In the genomic region with DNA sequence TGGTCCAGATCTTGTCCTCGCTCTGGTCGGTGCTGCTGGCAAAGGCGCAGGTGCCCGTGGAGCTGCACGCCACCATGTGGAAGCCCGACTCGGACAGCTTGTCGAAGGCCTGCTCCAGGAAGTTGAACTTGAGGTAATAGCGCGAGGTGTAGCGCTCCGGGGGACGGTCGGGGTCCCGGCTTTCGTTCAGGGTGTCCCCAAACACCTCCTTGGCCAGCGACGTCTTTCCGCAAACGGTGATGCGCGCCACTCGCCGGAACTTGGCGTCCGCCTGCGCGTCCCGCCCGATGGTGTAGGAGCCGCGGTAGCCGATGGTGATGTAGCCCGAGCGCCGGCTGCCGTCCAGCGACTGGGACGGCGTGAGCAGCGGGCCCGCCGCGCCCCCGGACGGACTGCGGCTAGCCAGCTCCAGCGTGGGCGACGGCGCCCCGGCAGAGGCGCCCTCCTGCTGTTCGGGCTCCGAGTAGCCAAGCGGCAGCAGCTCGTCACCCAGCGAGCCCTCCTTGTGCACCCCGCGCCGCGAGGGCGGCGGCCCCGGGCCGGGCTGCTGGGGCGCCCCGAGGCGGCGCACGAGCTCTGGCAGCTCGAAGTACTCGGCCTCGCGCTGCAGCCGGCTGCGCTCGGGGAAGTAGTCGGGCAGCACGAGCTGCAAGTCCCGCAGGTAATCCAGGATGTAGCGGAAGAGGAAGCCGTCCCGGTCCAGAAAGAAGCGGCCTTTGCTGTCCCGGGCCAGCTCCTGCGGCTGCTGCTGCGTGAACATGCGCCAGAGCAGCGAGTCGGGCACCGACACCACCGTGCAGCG, we compare ENCODE assay signal across 8 cellular contexts. TPM values are rescaled to one million over a fixed set of nuclear protein-coding genes. Genes with fewer than 3 reads are reported as not detected.
A peak's percentile ranks its signal among the peaks of the same experiment; 100 is the strongest.
DNase-seq lines count a peak whose midpoint lies in the region; ATAC-seq lines count a peak whose summit lies in the region.

No MANE protein-coding gene starts in this region.

- H3K4me3 Mint-ChIP-seq in activated CD4-positive, alpha-beta memory T cell treated with anti-CD3 and anti-CD28 coated beads for 36 hours, result peak overlapping the region; percentile 84
- H3K4me3 Mint-ChIP-seq in memory B cell, result peak overlapping the region; percentile 86

- intact Hi-C loops in activated CD4-positive, alpha-beta memory T cell treated with anti-CD3 and anti-CD28 coated beads for 36 hours (cut with micrococcal nuclease), result loop anchor here (1.0 to 5.0 kb wide), 6 partner anchors 57 to 1008 kb away; partner anchors contain the start of genes CLN5, FBXL3 and SLAIN1

- peaks cover 30% of the 10 kb centered on the region for H3K4me1 Mint-ChIP-seq in activated CD4-positive, alpha-beta memory T cell treated with anti-CD3 and anti-CD28 coated beads for 36 hours (ENCODE audit: low read depth)
- peaks cover 15% of the 10 kb centered on the region for H3K4me1 Mint-ChIP-seq in memory B cell

- peaks cover 12% of the 10 kb centered on the region for H3K27me3 Mint-ChIP-seq in activated CD4-positive, alpha-beta memory T cell treated with anti-CD3 and anti-CD28 coated beads for 36 hours
- peaks cover 1% of the 10 kb centered on the region for H3K27me3 Mint-ChIP-seq in memory B cell

- no peaks in the 10 kb centered on the region for H3K9me3 Mint-ChIP-seq in activated CD4-positive, alpha-beta memory T cell treated with anti-CD3 and anti-CD28 coated beads for 36 hours
- no peaks in the 10 kb centered on the region for H3K9me3 Mint-ChIP-seq in memory B cell

- H3K36me3 Mint-ChIP-seq in activated CD4-positive, alpha-beta memory T cell treated with anti-CD3 and anti-CD28 coated beads for 36 hours, result no peaks in the 10 kb centered on the region
- H3K36me3 Mint-ChIP-seq in memory B cell, result no peaks in the 10 kb centered on the region

- peak overlapping the region; percentile 57 for H3K27ac Mint-ChIP-seq in activated CD4-positive, alpha-beta memory T cell treated with anti-CD3 and anti-CD28 coated beads for 36 hours
- peak overlapping the region; percentile 59 for H3K27ac Mint-ChIP-seq in memory B cell

- POLR2A ChIA-PET in activated CD4-positive, alpha-beta memory T cell treated with anti-CD3 and anti-CD28 coated beads for 36 hours (lab: Charles Lee), result interaction anchor here (1.0 to 1.5 kb wide), 4 partner anchors 12 to 142 kb away, joined by 3 to 5 read pairs (median 5); partner anchors contain the start of gene FBXL3

- peak; percentile 44 for ATAC-seq in HG02943 (IDR thresholded peaks at IDR 0.05; ENCODE audit: low read depth, unreplicated experiment)
- peak; percentile 50 for ATAC-seq in memory B cell (ENCODE audit: low read depth)

- DNase-seq in activated T-cell treated with anti-CD3 and anti-CD28 coated beads for 1 hour (ENCODE audit: low read depth), result peak; percentile 36
- no peak for DNase-seq in activated T-cell treated with anti-CD3 and anti-CD28 coated beads for 4 hours
- DNase-seq in NCI-H226, result peak; percentile 58
- DNase-seq in activated CD4-positive, alpha-beta memory T cell treated with anti-CD3 and anti-CD28 coated beads for 36 hours, result peak; percentile 71
- peak; percentile 78 for DNase-seq in ecto neural progenitor cell (ENCODE audit: low spot score)
- DNase-seq in memory B cell (ENCODE audit: low spot score in 2 of 2), result peak; percentile 48 to 58
- DNase-seq in stimulated activated CD8-positive, alpha-beta memory T cell treated with anti-CD3 and anti-CD28 coated beads, Interleukin-12 subunit alpha, Interleukin-12 subunit beta, amount 100 ng/mL, for 24 hours (ENCODE audit: extremely low read depth), result peak; percentile 5

- CTCF ChIA-PET in activated CD4-positive, alpha-beta memory T cell treated with anti-CD3 and anti-CD28 coated beads for 36 hours (lab: Charles Lee), result interaction anchor here (0.7 to 3.4 kb wide), 17 partner anchors 10 to 1227 kb away, joined by 3 to 24 read pairs (median 4); no protein-coding TSS in a partner anchor

RNA-seq across cellular contexts. Expression of gene KCTD12, which starts 0.8 kb away (rescaled TPM):
- 1 to 10 TPM; 6.1 to 6.7 TPM for total RNA-seq in activated CD4-positive, alpha-beta memory T cell treated with anti-CD3 and anti-CD28 coated beads for 36 hours
